Comparison of ENCODE assay signal across 1 cellular context in the genomic region with DNA sequence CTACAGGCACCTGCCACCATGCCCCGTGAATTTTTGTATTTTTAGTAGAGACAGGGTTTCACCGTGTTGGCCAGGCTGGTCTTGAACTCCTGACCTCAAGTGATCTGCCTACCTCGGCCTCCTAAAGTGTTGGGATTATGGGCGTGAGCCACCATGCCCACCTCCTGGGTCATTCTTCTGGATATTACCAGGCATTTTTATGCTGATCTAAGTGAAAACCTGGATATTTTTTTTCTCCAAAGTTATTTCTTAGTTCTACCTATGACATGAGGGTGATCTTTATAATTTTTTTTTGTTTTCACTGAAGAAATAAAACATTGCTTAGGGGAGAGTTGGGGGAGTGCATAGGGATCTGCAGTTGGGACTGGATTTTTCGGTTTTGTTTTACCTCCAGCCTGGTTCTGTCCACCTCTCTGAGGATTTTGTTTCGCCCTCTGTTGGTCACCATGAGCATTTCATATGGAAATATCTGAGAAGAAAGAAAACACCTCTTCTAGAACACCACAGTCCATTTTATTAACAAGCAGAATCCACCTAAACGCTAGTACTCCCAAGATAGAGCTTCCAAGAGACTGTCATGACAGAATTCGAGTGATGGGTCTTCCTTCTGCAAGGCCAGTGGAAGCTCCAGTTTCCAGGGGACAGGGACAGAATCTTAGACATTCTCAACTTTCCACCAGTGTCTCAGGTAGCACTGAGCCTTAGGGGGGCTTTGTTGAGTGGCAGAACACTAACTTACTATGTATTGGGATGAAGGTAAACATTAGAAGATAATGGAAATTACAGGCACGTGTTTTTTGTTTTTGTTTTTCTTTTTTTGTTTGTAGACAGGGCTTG.
TF ChIP-seq lines count a peak whose summit lies in the region.

No MANE protein-coding gene starts in this region.

TF ChIP-seq in IMR-90, 13 proteins besides CTCF, POLR2A, EP300 and RAD21:
- no peak for TF ChIP-seq MXI1 (IDR thresholded peaks at IDR 0.05; ENCODE audit: borderline replicate concordance, low read depth, low read length)
- TF ChIP-seq MAFK (IDR thresholded peaks at IDR 0.05; ENCODE audit: low read depth, low read length) = peak; percentile 46; the same call in 1 of the 2 replicates
- TF ChIP-seq SMC3 (IDR thresholded peaks at IDR 0.05; ENCODE audit: low read depth, low read length) = peak; percentile 43
- no peak for TF ChIP-seq NFE2L2 (IDR thresholded peaks at IDR 0.05; ENCODE audit: low read depth, low read length)
